1 cellular context compared by ENCODE assay signal in the genomic region with DNA sequence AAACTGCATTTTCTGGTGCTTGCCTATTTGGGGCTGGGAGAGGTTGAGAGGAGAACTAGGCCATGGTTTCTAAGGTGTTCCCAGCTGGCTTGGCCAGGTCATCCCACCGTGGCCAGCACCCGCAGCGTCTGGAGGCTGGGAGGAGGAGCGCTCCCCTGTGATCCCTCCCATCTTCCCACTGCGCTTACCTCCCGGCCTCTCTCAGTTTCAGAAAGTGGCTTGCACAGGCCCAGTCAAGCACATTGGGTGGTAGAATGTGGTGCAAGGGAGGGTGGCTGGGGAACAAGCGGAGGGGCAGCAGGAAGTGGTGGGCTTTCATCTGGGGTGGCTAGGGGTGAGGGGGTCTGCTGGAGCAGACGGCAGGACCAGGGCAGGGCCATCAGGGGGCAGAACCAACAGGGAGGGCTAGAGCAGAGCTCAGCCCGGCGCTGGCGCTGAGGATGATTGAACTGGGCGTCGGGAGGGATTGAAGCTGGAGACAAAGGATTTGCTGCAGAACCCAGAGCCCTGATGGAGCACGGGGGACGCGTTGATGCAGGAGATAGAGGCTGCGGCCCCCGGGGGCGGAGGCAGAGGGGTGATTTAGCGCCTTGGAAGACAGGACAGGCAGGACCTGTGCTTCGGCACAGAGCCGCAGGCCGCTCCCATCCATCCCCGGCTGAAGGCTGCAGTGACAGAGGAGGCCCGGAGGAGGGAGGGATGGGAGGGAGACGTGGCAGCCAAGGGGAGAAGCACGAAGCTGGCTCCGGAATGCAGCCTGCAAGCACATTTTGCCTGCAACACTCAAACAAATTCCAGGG.
TF ChIP-seq lines count a peak whose summit lies in the region.

No MANE protein-coding gene starts in this region.

TF ChIP-seq in WTC11, 78 proteins besides CTCF, POLR2A, EP300 and RAD21 (continued from another document):
- TF ChIP-seq, protein P1, sequence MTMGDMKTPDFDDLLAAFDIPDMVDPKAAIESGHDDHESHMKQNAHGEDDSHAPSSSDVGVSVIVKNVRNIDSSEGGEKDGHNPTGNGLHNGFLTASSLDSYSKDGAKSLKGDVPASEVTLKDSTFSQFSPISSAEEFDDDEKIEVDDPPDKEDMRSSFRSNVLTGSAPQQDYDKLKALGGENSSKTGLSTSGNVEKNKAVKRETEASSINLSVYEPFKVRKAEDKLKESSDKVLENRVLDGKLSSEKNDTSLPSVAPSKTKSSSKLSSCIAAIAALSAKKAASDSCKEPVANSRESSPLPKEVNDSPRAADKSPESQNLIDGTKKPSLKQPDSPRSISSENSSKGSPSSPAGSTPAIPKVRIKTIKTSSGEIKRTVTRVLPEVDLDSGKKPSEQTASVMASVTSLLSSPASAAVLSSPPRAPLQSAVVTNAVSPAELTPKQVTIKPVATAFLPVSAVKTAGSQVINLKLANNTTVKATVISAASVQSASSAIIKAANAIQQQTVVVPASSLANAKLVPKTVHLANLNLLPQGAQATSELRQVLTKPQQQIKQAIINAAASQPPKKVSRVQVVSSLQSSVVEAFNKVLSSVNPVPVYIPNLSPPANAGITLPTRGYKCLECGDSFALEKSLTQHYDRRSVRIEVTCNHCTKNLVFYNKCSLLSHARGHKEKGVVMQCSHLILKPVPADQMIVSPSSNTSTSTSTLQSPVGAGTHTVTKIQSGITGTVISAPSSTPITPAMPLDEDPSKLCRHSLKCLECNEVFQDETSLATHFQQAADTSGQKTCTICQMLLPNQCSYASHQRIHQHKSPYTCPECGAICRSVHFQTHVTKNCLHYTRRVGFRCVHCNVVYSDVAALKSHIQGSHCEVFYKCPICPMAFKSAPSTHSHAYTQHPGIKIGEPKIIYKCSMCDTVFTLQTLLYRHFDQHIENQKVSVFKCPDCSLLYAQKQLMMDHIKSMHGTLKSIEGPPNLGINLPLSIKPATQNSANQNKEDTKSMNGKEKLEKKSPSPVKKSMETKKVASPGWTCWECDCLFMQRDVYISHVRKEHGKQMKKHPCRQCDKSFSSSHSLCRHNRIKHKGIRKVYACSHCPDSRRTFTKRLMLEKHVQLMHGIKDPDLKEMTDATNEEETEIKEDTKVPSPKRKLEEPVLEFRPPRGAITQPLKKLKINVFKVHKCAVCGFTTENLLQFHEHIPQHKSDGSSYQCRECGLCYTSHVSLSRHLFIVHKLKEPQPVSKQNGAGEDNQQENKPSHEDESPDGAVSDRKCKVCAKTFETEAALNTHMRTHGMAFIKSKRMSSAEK (CRISPR knock-in tag; IDR thresholded peaks at IDR 0.05; ENCODE audit: borderline replicate concordance) = no peak
- TF ChIP-seq, protein P2, sequence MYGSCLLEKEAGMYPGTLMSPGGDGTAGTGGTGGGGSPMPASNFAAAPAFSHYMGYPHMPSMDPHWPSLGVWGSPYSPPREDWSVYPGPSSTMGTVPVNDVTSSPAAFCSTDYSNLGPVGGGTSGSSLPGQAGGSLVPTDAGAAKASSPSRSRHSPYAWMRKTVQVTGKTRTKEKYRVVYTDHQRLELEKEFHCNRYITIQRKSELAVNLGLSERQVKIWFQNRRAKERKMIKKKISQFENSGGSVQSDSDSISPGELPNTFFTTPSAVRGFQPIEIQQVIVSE (CRISPR knock-in tag; IDR thresholded peaks at IDR 0.05; ENCODE audit: borderline replicate concordance) = no peak
- TF ChIP-seq ETV6 (CRISPR knock-in tag; IDR thresholded peaks at IDR 0.05) = no peak
- TF ChIP-seq IRF2 (CRISPR knock-in tag; IDR thresholded peaks at IDR 0.05; ENCODE audit: borderline replicate concordance, low read depth) = no peak
- TF ChIP-seq, protein P3, sequence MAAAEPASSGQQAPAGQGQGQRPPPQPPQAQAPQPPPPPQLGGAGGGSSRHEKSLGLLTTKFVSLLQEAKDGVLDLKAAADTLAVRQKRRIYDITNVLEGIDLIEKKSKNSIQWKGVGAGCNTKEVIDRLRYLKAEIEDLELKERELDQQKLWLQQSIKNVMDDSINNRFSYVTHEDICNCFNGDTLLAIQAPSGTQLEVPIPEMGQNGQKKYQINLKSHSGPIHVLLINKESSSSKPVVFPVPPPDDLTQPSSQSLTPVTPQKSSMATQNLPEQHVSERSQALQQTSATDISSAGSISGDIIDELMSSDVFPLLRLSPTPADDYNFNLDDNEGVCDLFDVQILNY (CRISPR knock-in tag; IDR thresholded peaks at IDR 0.05) = no peak
- no peak for TF ChIP-seq MYBL2 (CRISPR knock-in tag; IDR thresholded peaks at IDR 0.05)
- TF ChIP-seq, protein P4, sequence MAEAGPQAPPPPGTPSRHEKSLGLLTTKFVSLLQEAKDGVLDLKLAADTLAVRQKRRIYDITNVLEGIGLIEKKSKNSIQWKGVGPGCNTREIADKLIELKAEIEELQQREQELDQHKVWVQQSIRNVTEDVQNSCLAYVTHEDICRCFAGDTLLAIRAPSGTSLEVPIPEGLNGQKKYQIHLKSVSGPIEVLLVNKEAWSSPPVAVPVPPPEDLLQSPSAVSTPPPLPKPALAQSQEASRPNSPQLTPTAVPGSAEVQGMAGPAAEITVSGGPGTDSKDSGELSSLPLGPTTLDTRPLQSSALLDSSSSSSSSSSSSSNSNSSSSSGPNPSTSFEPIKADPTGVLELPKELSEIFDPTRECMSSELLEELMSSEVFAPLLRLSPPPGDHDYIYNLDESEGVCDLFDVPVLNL (CRISPR knock-in tag; IDR thresholded peaks at IDR 0.05; ENCODE audit: borderline replicate concordance, low read depth) = no peak
- TF ChIP-seq, protein P5, sequence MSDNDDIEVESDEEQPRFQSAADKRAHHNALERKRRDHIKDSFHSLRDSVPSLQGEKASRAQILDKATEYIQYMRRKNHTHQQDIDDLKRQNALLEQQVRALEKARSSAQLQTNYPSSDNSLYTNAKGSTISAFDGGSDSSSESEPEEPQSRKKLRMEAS (CRISPR knock-in tag; IDR thresholded peaks at IDR 0.05) = no peak
